19 cellular contexts compared by ENCODE assay signal in the genomic region with DNA sequence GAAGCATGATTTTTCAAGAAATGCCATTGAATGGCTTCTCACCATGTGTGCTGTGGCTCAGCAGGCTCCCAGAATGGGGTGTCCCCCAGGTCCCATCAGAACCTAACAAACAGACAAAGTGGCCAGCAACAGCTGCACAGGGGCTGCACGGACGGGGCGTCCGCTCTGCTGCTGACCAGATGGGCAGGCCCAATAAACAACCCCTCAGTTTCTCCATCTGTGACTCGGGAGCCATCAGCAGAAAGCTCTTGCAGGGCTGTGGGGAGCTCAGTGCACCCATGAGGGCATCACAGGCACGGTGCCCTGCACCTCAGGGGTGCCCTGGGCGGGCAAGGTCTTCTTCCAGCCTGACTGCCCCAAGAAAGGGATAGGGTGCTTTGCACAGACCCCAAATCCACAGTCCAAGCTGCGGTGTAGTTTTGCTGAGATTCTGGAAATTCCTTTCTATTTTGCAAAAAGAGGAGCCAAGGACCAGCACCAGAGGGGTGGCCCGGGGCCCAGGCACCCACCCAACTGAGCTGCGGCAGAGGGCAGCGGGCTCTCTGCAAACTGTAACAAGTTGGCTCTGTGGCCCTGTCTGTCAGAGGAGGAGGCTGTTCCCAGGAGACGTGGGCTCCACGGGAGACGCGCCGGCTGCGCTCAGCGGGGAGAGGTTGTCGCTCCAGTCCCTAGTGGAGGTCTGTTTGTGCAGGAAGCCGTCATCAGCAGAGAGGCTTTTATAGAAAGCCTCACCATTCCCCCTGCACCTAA.
A peak's percentile ranks its signal among the peaks of the same experiment; 100 is the strongest.
DNase-seq lines count a peak whose midpoint lies in the region; ATAC-seq, FAIRE-seq and TF ChIP-seq lines count a peak whose summit lies in the region.
"Had no signal": no experiment of that assay in that cellular context is flagged by ENCODE, and none has a peak within 500 bp of the region (broad histone marks: within the 10 kb centered on the region; RNA-seq: fewer than 3 reads in every experiment).

No MANE protein-coding gene starts in this region.

- H2BK5ac ChIP-seq in neuronal stem cell (ENCODE audit: low read length): peak overlapping the region; percentile 22

- peaks cover 0 to 6% (median 0%) of the 10 kb centered on the region in 5 experiments for H3K9me3 Mint-ChIP-seq in brain
- H3K9me3 Mint-ChIP-seq: activated T-helper 17 cell treated with anti-CD3 and anti-CD28 coated beads, Interleukin-2, amount 50 U/mL, for 72 hours; T-helper 2 cell treated with Interferon-gamma antibody and Interleukin-4, amounts not matched to agents 5 μg/mL and 100 μg/mL, for 36 hours had no signal

- no peak for TF ChIP-seq POLR2A in GM12892 (IDR thresholded peaks at IDR 0.05; ENCODE audit: low read depth, low read length)

- peak overlapping the region; percentile 8 for H3K14ac ChIP-seq in neuronal stem cell (ENCODE audit: low read length)

- peak overlapping the region; percentile 15 for H2AK5ac ChIP-seq in neuronal stem cell (ENCODE audit: low read depth, low read length)

- H3K27ac ChIP-seq in neuronal stem cell (replicated peaks; ENCODE audit: low read length): no peak overlapping the region
- H3K27ac ChIP-seq: esophagus squamous epithelium, PC-9, tibial artery had no signal

- no peak overlapping the region for H3K4me2 ChIP-seq in neuronal stem cell (ENCODE audit: insufficient read depth, low read length, poor library complexity, severe bottlenecking)
- H3K4me2 ChIP-seq: PC-9 had no signal

- H3K27me3 Mint-ChIP-seq in brain: peaks cover 5% of the 10 kb centered on the region

- no peak overlapping the region for H3K4ac ChIP-seq in neuronal stem cell (ENCODE audit: low read length)

- no peak overlapping the region for H4K91ac ChIP-seq in neuronal stem cell (ENCODE audit: low read depth, low read length, poor library complexity)

- H3K9ac ChIP-seq in neuronal stem cell (ENCODE audit: low read depth, low read length, poor library complexity): no peak overlapping the region

- H3K27ac Mint-ChIP-seq in brain: peak overlapping the region in 4 of 5 experiments; percentile 21 to 91 (median 70)
- H3K27ac Mint-ChIP-seq: activated T-helper 17 cell treated with anti-CD3 and anti-CD28 coated beads, Interleukin-2, amount 50 U/mL, for 72 hours; stimulated activated naive B cell treated with anti-CD40 and anti-IgM and Interleukin-4, amounts not matched to agents 10 μg/mL and 1 μg/mL and 100 μg/mL, for 72 hours; T-helper 2 cell treated with Interferon-gamma antibody and Interleukin-4, amounts not matched to agents 5 μg/mL and 100 μg/mL, for 36 hours had no signal

- TF ChIP-seq CTCF in BE2C (IDR thresholded peaks at IDR 0.05; ENCODE audit: low read depth, low read length): no peak
- TF ChIP-seq CTCF in brain (conservative IDR thresholded peaks at IDR 0.05): no peak

- FAIRE-seq in GM12892 (lab: Jason Lieb, UNC): no peak

- no peak overlapping the region for H3K4me3 ChIP-seq in BE2C (ENCODE audit: low read depth, low read length)
- H3K4me3 ChIP-seq in neuronal stem cell (ENCODE audit: low read length in 2 of 2): no peak overlapping the region
- H3K4me3 ChIP-seq: esophagus squamous epithelium, PC-9, tibial artery had no signal

- peak; percentile 21 for DNase-seq in BE2C
- peak; percentile 6 for DNase-seq in GM12892 (ENCODE audit: insufficient read length)
- no peak for DNase-seq in neuronal stem cell (ENCODE audit: low spot score)
- no peak for DNase-seq in NCI-H1417 treated with DMSO at 0.1 percent for 48 hours (lab: John Stamatoyannopoulos, UW)
- no peak for DNase-seq in NCI-H1417 (lab: John Stamatoyannopoulos, UW)
- DNase-seq: activated CD4-positive, CD25-positive, alpha-beta regulatory T cell; amniotic stem cell; effector CD4-positive, alpha-beta T cell; esophagus squamous epithelium; IMR-90; NCI-H2227 treated with DMSO at 0.1 percent for 48 hours; occipital lobe; PC-9; stimulated activated naive B cell treated with anti-CD40 and anti-IgM and Interleukin-4, amounts not matched to agents 10 μg/mL and 1 μg/mL and 100 μg/mL, for 72 hours; tibial artery had no signal

- H3K4me1 Mint-ChIP-seq in brain: peaks cover 62% of the 10 kb centered on the region
- H3K4me1 Mint-ChIP-seq: activated T-helper 17 cell treated with anti-CD3 and anti-CD28 coated beads, Interleukin-2, amount 50 U/mL, for 72 hours had no signal

- H3K4me1 ChIP-seq in BE2C (peaks cover 10% of the 10 kb centered on the region), neuronal stem cell (ENCODE audit: control insufficient read depth in 2 of 2, insufficient read depth in 1 of 2, low read depth in 1 of 2, low read length in 2 of 2) (peaks cover 0 to 15% of the 10 kb centered on the region in 2 donors)

- H2AFZ ChIP-seq in neuronal stem cell (ENCODE audit: low read length): no peak overlapping the region
- H2AFZ ChIP-seq: PC-9 had no signal

- no peaks in the 10 kb centered on the region for H3K36me3 Mint-ChIP-seq in brain
- H3K36me3 Mint-ChIP-seq: stimulated activated naive B cell treated with anti-CD40 and anti-IgM and Interleukin-4, amounts not matched to agents 10 μg/mL and 1 μg/mL and 100 μg/mL, for 72 hours had no signal

- no peak overlapping the region for H2BK15ac ChIP-seq in neuronal stem cell (ENCODE audit: low read length)

- H3K9me3 ChIP-seq in BE2C (no peaks in the 10 kb centered on the region; the same call in 1 of the 2 replicates), neuronal stem cell (replicated peaks in 1 of 2; ENCODE audit: control insufficient read depth in 2 of 2, insufficient read depth in 1 of 2, low read depth in 1 of 2, low read length in 2 of 2) (no peaks in the 10 kb centered on the region)
- H3K9me3 ChIP-seq: esophagus squamous epithelium, tibial artery had no signal

- H3K27me3 ChIP-seq in BE2C (no peaks in the 10 kb centered on the region), neuronal stem cell (ENCODE audit: control insufficient read depth in 3 of 3, insufficient read depth in 3 of 3, low read depth in 1 of 3, low read length in 3 of 3) (peaks cover 0 to 55% (median 6%) of the 10 kb centered on the region in 3 experiments)

- H2BK120ac ChIP-seq in neuronal stem cell (ENCODE audit: low read depth, low read length): no peak overlapping the region

- no peak overlapping the region for H3K23ac ChIP-seq in neuronal stem cell (ENCODE audit: low read depth, low read length, poor library complexity)

- H4K8ac ChIP-seq in neuronal stem cell (ENCODE audit: low read depth, low read length): no peak overlapping the region

- no CpG with 5 or more reads among the region's 20 CpGs for WGBS in neuronal stem cell (ENCODE audit: extremely low coverage in 2 of 2, insufficient read length in 2 of 2, insufficient replicate concordance in 1 of 2), 2 donors

- peak overlapping the region; percentile 82 for H3K18ac ChIP-seq in neuronal stem cell (ENCODE audit: low read length)

- peak overlapping the region; percentile 19 for H2BK12ac ChIP-seq in neuronal stem cell (ENCODE audit: low read length)

- no peak for ATAC-seq in HG02759 (IDR thresholded peaks at IDR 0.05; ENCODE audit: unreplicated experiment)
- ATAC-seq: activated T-helper 17 cell treated with anti-CD3 and anti-CD28 coated beads, Interleukin-2, amount 50 U/mL, for 72 hours; stimulated activated naive B cell treated with anti-CD40 and anti-IgM and Interleukin-4, amounts not matched to agents 10 μg/mL and 1 μg/mL and 100 μg/mL, for 72 hours had no signal

- H3K79me1 ChIP-seq in neuronal stem cell (ENCODE audit: low read depth, low read length): no peaks in the 10 kb centered on the region

- H3K4me3 Mint-ChIP-seq in brain: peak overlapping the region in 3 of 5 experiments; percentile 32 to 52 (median 41)
- H3K4me3 Mint-ChIP-seq: activated T-helper 17 cell treated with anti-CD3 and anti-CD28 coated beads, Interleukin-2, amount 50 U/mL, for 72 hours; stimulated activated naive B cell treated with anti-CD40 and anti-IgM and Interleukin-4, amounts not matched to agents 10 μg/mL and 1 μg/mL and 100 μg/mL, for 72 hours; T-helper 2 cell treated with Interferon-gamma antibody and Interleukin-4, amounts not matched to agents 5 μg/mL and 100 μg/mL, for 36 hours had no signal

- H3K36me3 ChIP-seq in BE2C (no peaks in the 10 kb centered on the region), neuronal stem cell (replicated peaks in 1 of 2; ENCODE audit: control insufficient read depth in 2 of 2, insufficient read depth in 2 of 2, low read length in 2 of 2) (no peaks in the 10 kb centered on the region)
- H3K36me3 ChIP-seq: esophagus squamous epithelium, tibial artery had no signal

Comparison
In these comparisons a context has a peak if more than half of its experiments do, and no peak if none do; other contexts are left out.
1. DNase-seq: peak in BE2C (single experiment) and GM12892 (single experiment); none in neuronal stem cell (single experiment), NCI-H1417 treated with DMSO at 0.1 percent for 48 hours (single experiment) and NCI-H1417 (0 of 3).